In the genomic region with DNA sequence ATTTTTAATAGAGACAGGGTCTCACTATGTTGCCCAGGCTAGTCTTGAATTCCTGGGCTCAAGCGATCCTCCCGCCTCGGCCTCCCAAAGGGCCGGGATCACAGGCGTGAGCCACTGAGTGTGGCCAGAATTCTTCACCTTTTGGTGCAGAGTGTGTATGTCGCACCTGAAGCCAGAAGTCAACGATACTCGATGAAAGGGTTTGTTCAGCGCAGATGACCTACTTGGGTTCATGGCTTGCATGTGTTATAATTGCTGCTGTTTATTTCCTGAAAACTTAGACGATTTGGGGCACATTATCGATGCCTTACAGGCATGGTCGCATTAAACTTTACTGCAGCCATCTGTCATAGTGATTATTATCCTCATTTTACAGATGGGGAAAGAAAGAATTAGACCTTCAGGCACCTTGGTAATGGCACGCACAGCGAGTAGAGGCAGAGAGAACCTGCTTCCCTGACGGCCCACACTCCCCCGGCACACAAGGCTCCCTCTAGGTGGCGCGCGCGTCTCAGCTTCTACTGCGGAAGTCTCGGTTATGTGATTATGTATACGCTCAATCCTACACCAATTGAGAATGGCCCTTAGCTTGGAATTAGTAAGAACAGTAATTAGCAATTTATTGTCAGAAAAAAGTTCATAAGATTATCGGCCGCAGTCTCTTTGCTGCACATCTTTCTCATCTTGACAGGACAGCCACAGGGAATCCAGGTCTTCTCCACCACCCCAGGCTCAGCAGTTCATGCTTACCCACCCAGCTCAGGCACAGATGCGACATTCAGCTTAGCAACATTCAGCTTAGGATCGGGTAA, we compare ENCODE assay signal across 8 cellular contexts.
DNase-seq lines count a peak whose midpoint lies in the region; ATAC-seq and TF ChIP-seq lines count a peak whose summit lies in the region.

No MANE protein-coding gene starts in this region.

- peak overlapping the region; percentile 56 for H3K4me3 Mint-ChIP-seq in activated naive CD8-positive, alpha-beta T cell treated with anti-CD3 and anti-CD28 coated beads, Interleukin-2, amount 10 ng/mL, durations not matched to agents 7 days and 5 days

- H3K9me3 ChIP-seq in heart right ventricle (no peaks in the 10 kb centered on the region), uterus (no peaks in the 10 kb centered on the region)

- DNase-seq in NCI-H146 (lab: John Stamatoyannopoulos, UW) = peak; percentile 75
- DNase-seq in SW480 (ENCODE audit: low spot score) = peak; percentile 84
- peak; percentile 89 for DNase-seq in activated naive CD8-positive, alpha-beta T cell treated with anti-CD3 and anti-CD28 coated beads, Interleukin-2, amount 10 ng/mL, durations not matched to agents 7 days and 5 days
- DNase-seq in heart right ventricle = peak; percentile 79 to 83
- DNase-seq in pulmonary artery endothelial cell (ENCODE audit: low read depth, low spot score) = peak; percentile 22
- DNase-seq in uterus = peak; percentile 60 to 63

- H3K36me3 Mint-ChIP-seq in activated naive CD8-positive, alpha-beta T cell treated with anti-CD3 and anti-CD28 coated beads, Interleukin-2, amount 10 ng/mL, durations not matched to agents 7 days and 5 days = no peaks in the 10 kb centered on the region

- H3K27me3 ChIP-seq in heart right ventricle (no peaks in the 10 kb centered on the region), uterus (no peaks in the 10 kb centered on the region)

- intact Hi-C loops in heart right ventricle (cut with DNase I) = loop anchor here (1.0 to 10.0 kb wide), 12 partner anchors 255 to 549 kb away; no protein-coding TSS in a partner anchor
- intact Hi-C loops in uterus (cut with DNase I; ENCODE audit: low total_unique reads) = loop anchor here (5.0 to 10.0 kb wide), 2 partner anchors 258 to 545 kb away; no protein-coding TSS in a partner anchor

- H3K9me3 Mint-ChIP-seq in activated naive CD8-positive, alpha-beta T cell treated with anti-CD3 and anti-CD28 coated beads, Interleukin-2, amount 10 ng/mL, durations not matched to agents 7 days and 5 days = no peaks in the 10 kb centered on the region

- no peaks in the 10 kb centered on the region for H3K36me3 ChIP-seq in heart right ventricle
- no peaks in the 10 kb centered on the region for H3K36me3 ChIP-seq in uterus

- 27 to 30% methylated on average over 27 of the region's 27 CpGs for WGBS in heart right ventricle, 2 donors

- H3K27ac Mint-ChIP-seq in activated naive CD8-positive, alpha-beta T cell treated with anti-CD3 and anti-CD28 coated beads, Interleukin-2, amount 10 ng/mL, durations not matched to agents 7 days and 5 days = peak overlapping the region; percentile 71

- H3K4me1 Mint-ChIP-seq in activated naive CD8-positive, alpha-beta T cell treated with anti-CD3 and anti-CD28 coated beads, Interleukin-2, amount 10 ng/mL, durations not matched to agents 7 days and 5 days = peaks cover 18% of the 10 kb centered on the region

- H3K27me3 Mint-ChIP-seq in activated naive CD8-positive, alpha-beta T cell treated with anti-CD3 and anti-CD28 coated beads, Interleukin-2, amount 10 ng/mL, durations not matched to agents 7 days and 5 days = no peaks in the 10 kb centered on the region

- no peak overlapping the region for H3K27ac ChIP-seq in heart right ventricle
- H3K27ac ChIP-seq in uterus = no peak overlapping the region

- POLR2A ChIA-PET in activated naive CD8-positive, alpha-beta T cell treated with anti-CD3 and anti-CD28 coated beads, Interleukin-2, amount 10 ng/mL, durations not matched to agents 7 days and 5 days (lab: Charles Lee) = no interaction called here

- H3K4me1 ChIP-seq in heart right ventricle = peaks cover 0 to 32% (median 9%) of the 10 kb centered on the region in 9 donors
- no peaks in the 10 kb centered on the region for H3K4me1 ChIP-seq in uterus

- no peak for TF ChIP-seq POLR2A in uterus (IDR thresholded peaks at IDR 0.05)

- H3K4me3 ChIP-seq in heart right ventricle = peak overlapping the region in 3 of 10 donors; percentile 8 to 31 (median 15)
- no peak overlapping the region for H3K4me3 ChIP-seq in uterus

- TF ChIP-seq CTCF in GM12874 (IDR thresholded peaks at IDR 0.05; ENCODE audit: insufficient read depth, low read depth, low read length) (peak; percentile 89), heart right ventricle (IDR thresholded peaks at IDR 0.05) (peak; percentile 36 to 88 (median 75)), uterus (IDR thresholded peaks at IDR 0.05) (peak; percentile 49 to 62 (median 54))

- ATAC-seq in HG02798 (IDR thresholded peaks at IDR 0.05; ENCODE audit: poor library complexity, unreplicated experiment) (peak; percentile 80), heart right ventricle (peak; percentile 67 to 95 (median 90))
- peak; percentile 95 for ATAC-seq in activated naive CD8-positive, alpha-beta T cell treated with anti-CD3 and anti-CD28 coated beads, Interleukin-2, amount 10 ng/mL, durations not matched to agents 7 days and 5 days (ENCODE audit: low read depth)

Comparison
In these comparisons a context has a peak if more than half of its experiments do, and no peak if none do; other contexts are left out.
1. DNase-seq: peak in every context shown above with its lines; median percentile 89 in activated naive CD8-positive, alpha-beta T cell treated with anti-CD3 and anti-CD28 coated beads, Interleukin-2, amount 10 ng/mL, durations not matched to agents 7 days and 5 days; 84 in SW480; 81 in heart right ventricle; 75 in NCI-H146; 62 in uterus; 22 in pulmonary artery endothelial cell.